15 cellular contexts compared by ENCODE assay signal in genomic region chr4:86641516-86642090, GRCh38.
"Had no signal": no experiment of that assay in that cellular context is flagged by ENCODE, and none has a peak within 500 bp of the region (broad histone marks: within the 10 kb centered on the region; RNA-seq: fewer than 3 reads in every experiment).

No MANE protein-coding gene starts in this region.

- H3K27me3 ChIP-seq: brain microvascular endothelial cell, tibial artery, vagina had no signal

- DNase-seq: activated CD4-positive, alpha-beta memory T cell treated with anti-CD3 and anti-CD28 coated beads for 36 hours; activated CD4-positive, alpha-beta T cell treated with anti-CD3 and anti-CD28 coated beads for 1 hour; activated gamma-delta T cell treated with Interleukin-2 at 50 U/mL for 16 hours; activated naive CD8-positive, alpha-beta T cell treated with anti-CD3 and anti-CD28 coated beads for 36 hours; activated T-cell treated with anti-CD3 and anti-CD28 coated beads, Interleukin-2, amount 50 U/mL, for 4 hours; brain microvascular endothelial cell; erythroblast; kidney; left ventricle myocardium inferior; natural killer cell; nucleus accumbens; right cardiac atrium; small intestine; tibial artery had no signal

- ATAC-seq: natural killer cell, right cardiac atrium had no signal

- H3K4me3 ChIP-seq: left ventricle myocardium inferior, tibial artery, vagina had no signal

- H3K27ac ChIP-seq: brain microvascular endothelial cell, left ventricle myocardium inferior, tibial artery, vagina had no signal
